ENCODE assay signal across 10 cellular contexts in genomic region chr1:104760017-104760416, GRCh38.
DNase-seq lines count a peak whose midpoint lies in the region; ATAC-seq and TF ChIP-seq lines count a peak whose summit lies in the region.
"Had no signal": no experiment of that assay in that cellular context is flagged by ENCODE, and none has a peak within 500 bp of the region (broad histone marks: within the 10 kb centered on the region; RNA-seq: fewer than 3 reads in every experiment).

No MANE protein-coding gene starts in this region.

- DNase-seq in AG08395 (ENCODE audit: low spot score), result no peak
- no peak for DNase-seq in activated naive CD8-positive, alpha-beta T cell treated with anti-CD3 and anti-CD28 coated beads for 36 hours
- no peak for DNase-seq in spleen
- no peak for DNase-seq in cardiac septum (ENCODE audit: low spot score)
- DNase-seq: dorsolateral prefrontal cortex, NCI-H2171 had no signal

- TF ChIP-seq CTCF in nephron (IDR thresholded peaks at IDR 0.05; ENCODE audit: unreplicated experiment in 3 of 3) (no peak), spleen (IDR thresholded peaks at IDR 0.05 in 8 of 11, conservative IDR thresholded peaks at IDR 0.05 in 3 of 11) (no peak)

- H3K27me3 Mint-ChIP-seq in nephron (ENCODE audit: low read depth), result no peaks in the 10 kb centered on the region
- H3K27me3 Mint-ChIP-seq in activated naive CD8-positive, alpha-beta T cell treated with anti-CD3 and anti-CD28 coated beads for 36 hours, result no peaks in the 10 kb centered on the region

- no peaks in the 10 kb centered on the region for H3K9me3 ChIP-seq in spleen

- H3K9me3 Mint-ChIP-seq in nephron, result no peaks in the 10 kb centered on the region
- peaks cover 5% of the 10 kb centered on the region for H3K9me3 Mint-ChIP-seq in activated naive CD8-positive, alpha-beta T cell treated with anti-CD3 and anti-CD28 coated beads for 36 hours

- peaks cover 0 to 3% (median 0%) of the 10 kb centered on the region in 6 donors for H3K4me1 ChIP-seq in spleen

- no peak overlapping the region for H3K4me3 ChIP-seq in spleen
- H3K4me3 ChIP-seq: dorsolateral prefrontal cortex had no signal

- no peak for TF ChIP-seq POLR2A in spleen (IDR thresholded peaks at IDR 0.05)

- H3K4me3 Mint-ChIP-seq in nephron, result no peak overlapping the region
- no peak overlapping the region for H3K4me3 Mint-ChIP-seq in activated naive CD8-positive, alpha-beta T cell treated with anti-CD3 and anti-CD28 coated beads for 36 hours

- H3K36me3 Mint-ChIP-seq in nephron (ENCODE audit: low read depth), result no peaks in the 10 kb centered on the region
- no peaks in the 10 kb centered on the region for H3K36me3 Mint-ChIP-seq in activated naive CD8-positive, alpha-beta T cell treated with anti-CD3 and anti-CD28 coated beads for 36 hours

- H3K36me3 ChIP-seq in spleen, result no peaks in the 10 kb centered on the region

- H3K27ac ChIP-seq in spleen, result no peak overlapping the region
- H3K27ac ChIP-seq: dorsolateral prefrontal cortex had no signal

- no peaks in the 10 kb centered on the region for H3K27me3 ChIP-seq in spleen (replicated peaks in 1 of 7)
- H3K27me3 ChIP-seq: dorsolateral prefrontal cortex had no signal

- peak overlapping the region in 2 of 3 experiments; percentile 7 to 60 for H3K27ac Mint-ChIP-seq in nephron
- no peak overlapping the region for H3K27ac Mint-ChIP-seq in activated naive CD8-positive, alpha-beta T cell treated with anti-CD3 and anti-CD28 coated beads for 36 hours

- ATAC-seq in GM19035 (IDR thresholded peaks at IDR 0.05; ENCODE audit: unreplicated experiment), result peak; percentile 93
- peak; percentile 89 for ATAC-seq in HG02763 (IDR thresholded peaks at IDR 0.05; ENCODE audit: unreplicated experiment)
- peak; percentile 97 for ATAC-seq in HG03565 (IDR thresholded peaks at IDR 0.05; ENCODE audit: unreplicated experiment)

- intact Hi-C loops in spleen (cut with DNase I; ENCODE audit: low total_unique reads), result no loop called here
- intact Hi-C loops in cardiac septum (cut with DNase I), result no loop called here

- H3K4me1 Mint-ChIP-seq in nephron, result peaks cover 32% of the 10 kb centered on the region
- H3K4me1 Mint-ChIP-seq in activated naive CD8-positive, alpha-beta T cell treated with anti-CD3 and anti-CD28 coated beads for 36 hours, result no peaks in the 10 kb centered on the region
